Comparison of ENCODE assay signal across 9 cellular contexts in the genomic region with DNA sequence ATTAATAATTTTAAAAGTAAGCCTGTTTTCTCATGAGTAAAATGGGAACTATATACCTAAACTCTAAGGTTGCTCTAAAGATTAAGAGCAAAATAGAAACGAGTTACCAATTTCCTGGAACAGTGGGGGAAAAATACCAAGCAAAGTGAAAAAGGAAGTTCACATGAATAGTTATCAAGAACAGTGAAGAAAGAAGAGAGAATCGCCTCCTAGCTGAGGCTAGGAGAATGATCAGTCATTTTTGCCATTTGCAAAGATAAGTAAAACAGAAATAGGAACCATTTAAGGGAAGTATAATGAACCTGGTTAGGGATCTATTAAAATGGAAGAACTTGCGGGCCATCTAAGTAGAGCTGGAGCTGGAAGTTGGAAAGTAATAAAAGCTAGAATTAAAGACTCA. TPM values are rescaled to one million over a fixed set of nuclear protein-coding genes. Genes with fewer than 3 reads are reported as not detected.
A peak's percentile ranks its signal among the peaks of the same experiment; 100 is the strongest.
DNase-seq lines count a peak whose midpoint lies in the region; ATAC-seq and TF ChIP-seq lines count a peak whose summit lies in the region.
"Had no signal": no experiment of that assay in that cellular context is flagged by ENCODE, and none has a peak within 500 bp of the region (broad histone marks: within the 10 kb centered on the region; RNA-seq: fewer than 3 reads in every experiment).

No MANE protein-coding gene starts in this region.

- no peak overlapping the region for H3K9ac ChIP-seq in mesendoderm (ENCODE audit: low read length)

- H3K56ac ChIP-seq in mesendoderm (ENCODE audit: low read length), result no peak overlapping the region

- no CpG with 5 or more reads among the region's 3 CpGs for WGBS in mesendoderm (ENCODE audit: extremely low coverage, insufficient coverage, low lambda C conversion rate)

- H4K8ac ChIP-seq in mesendoderm (ENCODE audit: low read depth, low read length), result no peak overlapping the region

- H2AK5ac ChIP-seq in mesendoderm (ENCODE audit: low read length), result no peak overlapping the region

- H3K79me1 ChIP-seq in mesendoderm (ENCODE audit: low read length), result no peaks in the 10 kb centered on the region

- H2BK120ac ChIP-seq in mesendoderm (ENCODE audit: low read depth, low read length), result no peak overlapping the region

- no peak overlapping the region for H3K18ac ChIP-seq in mesendoderm (ENCODE audit: low read length)

- no peak overlapping the region for H2BK15ac ChIP-seq in mesendoderm (replicated peaks; ENCODE audit: low read depth)

- no peak overlapping the region for H3K27ac ChIP-seq in mesendoderm (ENCODE audit: low read depth, low read length)

- peak; percentile 53 for TF ChIP-seq CTCF in choroid plexus epithelial cell (conservative IDR thresholded peaks at IDR 0.05; ENCODE audit: low read depth, low read length)

- H3K4me2 ChIP-seq in mesendoderm (ENCODE audit: low read length), result no peak overlapping the region

- H3K79me2 ChIP-seq in mesendoderm (ENCODE audit: control insufficient read depth, insufficient read depth, low read length), result no peaks in the 10 kb centered on the region

- no peak overlapping the region for H4K5ac ChIP-seq in mesendoderm (ENCODE audit: low read length)

- no peak overlapping the region for H2BK5ac ChIP-seq in mesendoderm (ENCODE audit: low read length)

- H3K4me3 ChIP-seq in choroid plexus epithelial cell (ENCODE audit: low read depth, low read length), result no peak overlapping the region
- H3K4me3 ChIP-seq in mesendoderm (ENCODE audit: low read length), result no peak overlapping the region

- ATAC-seq in GM21423 (IDR thresholded peaks at IDR 0.05; ENCODE audit: unreplicated experiment) (peak; percentile 55), GM19455 (IDR thresholded peaks at IDR 0.05; ENCODE audit: unreplicated experiment) (no peak), HG03025 (IDR thresholded peaks at IDR 0.05; ENCODE audit: low FRiP score, unreplicated experiment) (no peak)

- peak; percentile 72 for DNase-seq in CD1c-positive myeloid dendritic cell (ENCODE audit: extremely low spot score)
- peak; percentile 35 for DNase-seq in NCI-H69 (lab: John Stamatoyannopoulos, UW)
- DNase-seq in choroid plexus epithelial cell (ENCODE audit: low read depth), result peak; percentile 51
- no peak for DNase-seq in NCI-H1417 (lab: John Stamatoyannopoulos, UW)
- DNase-seq in mesendoderm, result no peak
- DNase-seq: Right ventricle myocardium superior had no signal

- no peaks in the 10 kb centered on the region for H3K27me3 ChIP-seq in mesendoderm (ENCODE audit: insufficient read depth, low read length, poor library complexity)

- no peak overlapping the region for H3K23ac ChIP-seq in mesendoderm (ENCODE audit: low read length)

- no peaks in the 10 kb centered on the region for H3K36me3 ChIP-seq in mesendoderm (ENCODE audit: control insufficient read depth, insufficient read depth, low read length)

- no peaks in the 10 kb centered on the region for H3K4me1 ChIP-seq in mesendoderm (ENCODE audit: control insufficient read depth, low read depth, low read length)

- H3K4ac ChIP-seq in mesendoderm (ENCODE audit: low read depth, low read length), result no peak overlapping the region

RNA-seq across cellular contexts. Expression of gene P4HA2, which starts 50.7 kb away (rescaled TPM):
- polyA plus RNA-seq in mesendoderm (2013, experiment 1 of 2), result 1.7 TPM
- 1.8 TPM for polyA plus RNA-seq in mesendoderm (2013, experiment 2 of 2)

Comparison
In these comparisons a context has a peak if more than half of its experiments do, and no peak if none do; other contexts are left out.
1. DNase-seq: peak in CD1c-positive myeloid dendritic cell (single experiment), NCI-H69 (single experiment) and choroid plexus epithelial cell (single experiment); none in NCI-H1417 (0 of 3) and mesendoderm (single experiment).